ENCODE assay signal across 14 cellular contexts in genomic region chr2:100877555-100877954, GRCh38. TPM values are rescaled to one million over a fixed set of nuclear protein-coding genes. Genes with fewer than 3 reads are reported as not detected.
DNase-seq lines count a peak whose midpoint lies in the region; ATAC-seq and TF ChIP-seq lines count a peak whose summit lies in the region.
"Had no signal": no experiment of that assay in that cellular context is flagged by ENCODE, and none has a peak within 500 bp of the region (broad histone marks: within the 10 kb centered on the region; RNA-seq: fewer than 3 reads in every experiment).

No MANE protein-coding gene starts in this region.

- H3K27me3 ChIP-seq in PC-9 (ENCODE audit: insufficient read depth, low read depth) (no peaks in the 10 kb centered on the region), endodermal cell (ENCODE audit: control insufficient read depth, insufficient read depth, low read length, poor library complexity, severe bottlenecking) (no peaks in the 10 kb centered on the region), muscle layer of colon (ENCODE audit: control insufficient read depth in 1 of 2, insufficient read depth in 2 of 2, low read length in 2 of 2) (no peaks in the 10 kb centered on the region)
- H3K27me3 ChIP-seq: upper lobe of left lung had no signal

- no peak for TF ChIP-seq CTCF in PC-9 (conservative IDR thresholded peaks at IDR 0.05)
- TF ChIP-seq CTCF in endodermal cell (conservative IDR thresholded peaks at IDR 0.05) = no peak
- no peak for TF ChIP-seq CTCF in activated CD8-positive, alpha-beta T cell treated with anti-CD3 and anti-CD28 coated beads for 36 hours (IDR thresholded peaks at IDR 0.05)

- H3K27ac ChIP-seq in PC-9 (0 out of 2 replicates have a peak overlapping the region, but pooled peaks have one; percentile 3), endodermal cell (ENCODE audit: low read depth, low read length) (no peak overlapping the region), muscle layer of colon (ENCODE audit: low read depth, low read length) (peak overlapping the region; percentile 63)
- H3K27ac ChIP-seq: skin epidermis, upper lobe of left lung had no signal

- no peaks in the 10 kb centered on the region for H3K27me3 Mint-ChIP-seq in endodermal cell (ENCODE audit: insufficient read depth)
- no peaks in the 10 kb centered on the region for H3K27me3 Mint-ChIP-seq in activated CD8-positive, alpha-beta T cell treated with anti-CD3 and anti-CD28 coated beads for 36 hours

- BruUV-seq in PC-9 (replicated peaks; lab: Mats Ljungman, UMichigan) = no TSS peak

- intact Hi-C loops in PC-9 (cut with micrococcal nuclease; ENCODE audit: unreplicated experiment) = no loop called here
- intact Hi-C loops in activated CD8-positive, alpha-beta T cell treated with anti-CD3 and anti-CD28 coated beads for 36 hours (cut with micrococcal nuclease) = no loop called here

- H3K9ac ChIP-seq in endodermal cell (ENCODE audit: extremely low read depth, low read length, poor library complexity, severe bottlenecking) (no peak overlapping the region), muscle layer of colon (ENCODE audit: low read length) (no peak overlapping the region)

- no peak for ATAC-seq in GM18867 (IDR thresholded peaks at IDR 0.05; ENCODE audit: unreplicated experiment)
- no peak for ATAC-seq in activated CD8-positive, alpha-beta T cell treated with anti-CD3 and anti-CD28 coated beads for 36 hours
- ATAC-seq: T-cell had no signal

- H3K4me3 ChIP-seq in PC-9 (no peak overlapping the region), endodermal cell (ENCODE audit: low read length) (no peak overlapping the region), muscle layer of colon (ENCODE audit: low read depth in 1 of 2, low read length in 2 of 2) (no peak overlapping the region)
- H3K4me3 ChIP-seq: skin epidermis, upper lobe of left lung had no signal

- POLR2A ChIA-PET in PC-9 (lab: Charles Lee; ENCODE audit: unreplicated experiment) = no interaction called here
- POLR2A ChIA-PET in activated CD8-positive, alpha-beta T cell treated with anti-CD3 and anti-CD28 coated beads for 36 hours (lab: Charles Lee) = interaction anchor here (1.0 kb wide), 1 partner anchor 114 kb away, joined by 3 read pairs; no protein-coding TSS in a partner anchor

- CTCF ChIA-PET in PC-9 (lab: Charles Lee) = interaction anchor here (0.6 kb wide), 1 partner anchor 105 kb away, joined by 8 read pairs; no protein-coding TSS in a partner anchor
- CTCF ChIA-PET in activated CD8-positive, alpha-beta T cell treated with anti-CD3 and anti-CD28 coated beads for 36 hours (lab: Charles Lee) = no interaction called here

- H3K4me1 ChIP-seq in PC-9 (replicated peaks; ENCODE audit: insufficient read depth) (peaks cover 25% of the 10 kb centered on the region), endodermal cell (ENCODE audit: control insufficient read depth, insufficient read depth, low read length) (no peaks in the 10 kb centered on the region), muscle layer of colon (ENCODE audit: insufficient read depth, low read length) (peaks cover 12% of the 10 kb centered on the region)

- no peak overlapping the region for H3K4me3 Mint-ChIP-seq in endodermal cell
- no peak overlapping the region for H3K4me3 Mint-ChIP-seq in activated CD8-positive, alpha-beta T cell treated with anti-CD3 and anti-CD28 coated beads for 36 hours
- H3K4me3 Mint-ChIP-seq: T-cell had no signal

- peaks cover 91% of the 10 kb centered on the region for H3K79me2 ChIP-seq in PC-9 (ENCODE audit: low read depth)

- H3K9me2 ChIP-seq in PC-9 (ENCODE audit: insufficient read depth) = no peaks in the 10 kb centered on the region

- peak; percentile 34 for DNase-seq in AG08396 (ENCODE audit: low spot score)
- no peak for DNase-seq in PC-9
- peak; percentile 26 for DNase-seq in endodermal cell
- no peak for DNase-seq in ecto neural progenitor cell (ENCODE audit: low spot score)
- no peak for DNase-seq in NCI-H1417 treated with DMSO at 0.1 percent for 48 hours (lab: John Stamatoyannopoulos, UW)
- DNase-seq in activated CD8-positive, alpha-beta T cell treated with anti-CD3 and anti-CD28 coated beads for 36 hours = no peak
- DNase-seq: activated CD4-positive, alpha-beta T cell treated with anti-CD3 and anti-CD28 coated beads for 4 hours; activated effector memory CD4-positive, alpha-beta T cell treated with Interleukin-2 at 50 U/mL for 16 hours; NCI-H2081; T-cell; upper lobe of left lung had no signal

- H3K4me2 ChIP-seq in PC-9 = no peak overlapping the region

- 75 to 95% methylated on average over 4 to 5 of the region's 5 CpGs for WGBS in endodermal cell (ENCODE audit: insufficient coverage in 1 of 2, insufficient read length in 1 of 2), 2 experiments

- H3F3A ChIP-seq in PC-9 (ENCODE audit: insufficient read depth, low read depth) = peaks cover 33% of the 10 kb centered on the region

- H4K20me1 ChIP-seq in PC-9 (ENCODE audit: insufficient read depth) = peaks cover 12% of the 10 kb centered on the region; the same call in 1 of the 2 replicates

- H3K27ac Mint-ChIP-seq in endodermal cell = no peak overlapping the region
- no peak overlapping the region for H3K27ac Mint-ChIP-seq in activated CD8-positive, alpha-beta T cell treated with anti-CD3 and anti-CD28 coated beads for 36 hours
- H3K27ac Mint-ChIP-seq: T-cell had no signal

- no peak overlapping the region for H2AFZ ChIP-seq in PC-9

- no peaks in the 10 kb centered on the region for H3K36me3 Mint-ChIP-seq in endodermal cell (ENCODE audit: low read depth)
- H3K36me3 Mint-ChIP-seq in activated CD8-positive, alpha-beta T cell treated with anti-CD3 and anti-CD28 coated beads for 36 hours (ENCODE audit: low read depth) = no peaks in the 10 kb centered on the region
- H3K36me3 Mint-ChIP-seq: T-cell had no signal

- H3K4me1 Mint-ChIP-seq in endodermal cell = peaks cover 7% of the 10 kb centered on the region
- H3K4me1 Mint-ChIP-seq in activated CD8-positive, alpha-beta T cell treated with anti-CD3 and anti-CD28 coated beads for 36 hours (ENCODE audit: low read depth) = peaks cover 9% of the 10 kb centered on the region

- H3K36me3 ChIP-seq in PC-9 (ENCODE audit: low read depth) (peaks cover 20% of the 10 kb centered on the region), endodermal cell (ENCODE audit: control insufficient read depth, insufficient read depth, low read length) (no peaks in the 10 kb centered on the region), muscle layer of colon (ENCODE audit: insufficient read depth, low read length) (no peaks in the 10 kb centered on the region)
- H3K36me3 ChIP-seq: upper lobe of left lung had no signal

- H3K9me3 Mint-ChIP-seq in endodermal cell = no peaks in the 10 kb centered on the region
- H3K9me3 Mint-ChIP-seq in activated CD8-positive, alpha-beta T cell treated with anti-CD3 and anti-CD28 coated beads for 36 hours = no peaks in the 10 kb centered on the region
- H3K9me3 Mint-ChIP-seq: T-cell had no signal

- H3K9me3 ChIP-seq in PC-9 (ENCODE audit: insufficient read depth, low read depth) = no peaks in the 10 kb centered on the region
- H3K9me3 ChIP-seq in endodermal cell (ENCODE audit: control insufficient read depth, low read length) = no peaks in the 10 kb centered on the region
- H3K9me3 ChIP-seq in muscle layer of colon (ENCODE audit: low read length) = no peaks in the 10 kb centered on the region
- H3K9me3 ChIP-seq: upper lobe of left lung had no signal

RNA-seq across cellular contexts. Expression of gene NPAS2, which starts 57.6 kb away (rescaled TPM):
- 38.3 and 41.2 TPM in 2 replicates for total RNA-seq in PC-9 (2021)
- 1 to 10 TPM; 1.1 to 1.6 TPM for total RNA-seq in endodermal cell
- 0.68 TPM for polyA plus RNA-seq in endodermal cell (2013, experiment 1 of 2)
- 0.62 TPM for polyA plus RNA-seq in endodermal cell (2013, experiment 2 of 2)
- total RNA-seq in activated CD8-positive, alpha-beta T cell treated with anti-CD3 and anti-CD28 coated beads for 36 hours = 10 to 100 TPM; 14.4 to 15.2 TPM

Comparison
In these comparisons a context has a peak if more than half of its experiments do, and no peak if none do; other contexts are left out.
1. DNase-seq: peak in AG08396 (single experiment) and endodermal cell (single experiment); none in PC-9 (0 of 2), ecto neural progenitor cell (single experiment), NCI-H1417 treated with DMSO at 0.1 percent for 48 hours (single experiment) and activated CD8-positive, alpha-beta T cell treated with anti-CD3 and anti-CD28 coated beads for 36 hours (single experiment).
2. RNA of gene NPAS2, which starts 57.6 kb away (total RNA-seq): 38.3 to 41.2 TPM in PC-9 and 14.4 to 15.2 TPM in activated CD8-positive, alpha-beta T cell treated with anti-CD3 and anti-CD28 coated beads for 36 hours; 1.1 to 1.6 TPM in endodermal cell; every median in the first group is over 4 times any median in the second.